ENCODE assay signal across 12 cellular contexts in the genomic region with DNA sequence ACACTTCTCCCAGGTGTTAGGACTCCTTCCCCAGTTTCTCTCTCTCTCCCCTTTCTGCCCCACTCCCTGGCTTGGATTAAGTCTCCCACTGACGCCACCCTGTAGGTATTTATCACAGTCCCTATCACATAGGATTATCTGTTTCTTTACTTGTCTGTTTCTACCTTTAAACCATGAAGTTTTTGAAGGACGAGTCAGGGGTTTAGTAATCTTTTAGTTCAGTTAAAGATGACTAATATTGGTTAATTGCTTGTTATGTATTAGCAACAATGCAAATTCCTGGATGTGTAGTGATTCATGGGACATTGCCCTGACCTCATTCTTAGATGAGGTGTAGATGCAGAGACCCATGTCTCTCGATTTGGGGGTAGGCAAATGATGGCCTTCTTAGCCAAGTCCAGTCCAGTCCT. TPM values are rescaled to one million over a fixed set of nuclear protein-coding genes. Genes with fewer than 3 reads are reported as not detected.
DNase-seq lines count a peak whose midpoint lies in the region; ATAC-seq, FAIRE-seq and TF ChIP-seq lines count a peak whose summit lies in the region.
"Had no signal": no experiment of that assay in that cellular context is flagged by ENCODE, and none has a peak within 500 bp of the region (broad histone marks: within the 10 kb centered on the region; RNA-seq: fewer than 3 reads in every experiment).

No MANE protein-coding gene starts in this region.

- peaks cover 86% of the 10 kb centered on the region for H3K4me1 Mint-ChIP-seq in osteocyte (ENCODE audit: unreplicated experiment)
- H3K4me1 Mint-ChIP-seq: activated T-helper 17 cell treated with anti-CD3 and anti-CD28 coated beads, Interleukin-2, amount 50 U/mL, for 72 hours had no signal

- H3K4me3 Mint-ChIP-seq in osteocyte (ENCODE audit: unreplicated experiment) = peak overlapping the region; percentile 29
- H3K4me3 Mint-ChIP-seq: activated T-helper 17 cell treated with anti-CD3 and anti-CD28 coated beads, Interleukin-2, amount 50 U/mL, for 72 hours; GM23338 had no signal

- DNase-seq in EH (ENCODE audit: low read depth) (peak; percentile 88), RCC 7860 (ENCODE audit: low spot score) (peak; percentile 96), osteocyte (ENCODE audit: extremely low spot score, unreplicated experiment) (no peak), head of caudate nucleus (no peak), NCI-H2029 treated with DMSO at 0.1 percent for 48 hours (lab: John Stamatoyannopoulos, UW) (no peak), NCI-H526 treated with DMSO at 0.1 percent for 48 hours (lab: John Stamatoyannopoulos, UW) (no peak), GDM1 (lab: John Stamatoyannopoulos, UW) (no peak)
- DNase-seq: NCI-H1105 treated with DMSO at 0.1 percent for 48 hours had no signal

- no peaks in the 10 kb centered on the region for H3K9me3 Mint-ChIP-seq in osteocyte (ENCODE audit: unreplicated experiment)
- H3K9me3 Mint-ChIP-seq: activated T-helper 17 cell treated with anti-CD3 and anti-CD28 coated beads, Interleukin-2, amount 50 U/mL, for 72 hours; GM23338 had no signal

- no peaks in the 10 kb centered on the region for H3K27me3 Mint-ChIP-seq in osteocyte (ENCODE audit: unreplicated experiment)

- peak; percentile 38 for ATAC-seq in esophagus mucosa
- ATAC-seq: activated T-helper 17 cell treated with anti-CD3 and anti-CD28 coated beads, Interleukin-2, amount 50 U/mL, for 72 hours; GM23338 had no signal

- TF ChIP-seq CTCF in osteocyte (IDR thresholded peaks at IDR 0.05) = no peak

- peaks cover 8% of the 10 kb centered on the region for H3K36me3 Mint-ChIP-seq in osteocyte (ENCODE audit: unreplicated experiment)

- intact Hi-C loops in head of caudate nucleus (cut with DNase I) = no loop called here

- peak overlapping the region; percentile 48 for H3K27ac Mint-ChIP-seq in osteocyte (ENCODE audit: unreplicated experiment)
- H3K27ac Mint-ChIP-seq: activated T-helper 17 cell treated with anti-CD3 and anti-CD28 coated beads, Interleukin-2, amount 50 U/mL, for 72 hours; GM23338 had no signal

- FAIRE-seq in RCC 7860 (lab: Jason Lieb, UNC) = peak; percentile 89
- FAIRE-seq: colon had no signal

RNA-seq across cellular contexts. Expression of a gene that starts 6.4 kb away (rescaled TPM):
- total RNA-seq in esophagus mucosa = 26.9 TPM
- 369 and 384 TPM in 2 replicates for total RNA-seq in osteocyte

Comparison
In these comparisons a context has a peak if more than half of its experiments do, and no peak if none do; other contexts are left out.
1. DNase-seq: peak in EH (single experiment) and RCC 7860 (single experiment); none in osteocyte (single experiment), head of caudate nucleus (0 of 42), NCI-H2029 treated with DMSO at 0.1 percent for 48 hours (single experiment), NCI-H526 treated with DMSO at 0.1 percent for 48 hours (single experiment) and GDM1 (single experiment).
2. RNA of a gene that starts 6.4 kb away (total RNA-seq): 369 to 384 TPM in osteocyte; 26.9 TPM in esophagus mucosa (single experiment); every median in the first group is over 10 times any median in the second.